Comparison of ENCODE assay signal across 10 cellular contexts in the genomic region with DNA sequence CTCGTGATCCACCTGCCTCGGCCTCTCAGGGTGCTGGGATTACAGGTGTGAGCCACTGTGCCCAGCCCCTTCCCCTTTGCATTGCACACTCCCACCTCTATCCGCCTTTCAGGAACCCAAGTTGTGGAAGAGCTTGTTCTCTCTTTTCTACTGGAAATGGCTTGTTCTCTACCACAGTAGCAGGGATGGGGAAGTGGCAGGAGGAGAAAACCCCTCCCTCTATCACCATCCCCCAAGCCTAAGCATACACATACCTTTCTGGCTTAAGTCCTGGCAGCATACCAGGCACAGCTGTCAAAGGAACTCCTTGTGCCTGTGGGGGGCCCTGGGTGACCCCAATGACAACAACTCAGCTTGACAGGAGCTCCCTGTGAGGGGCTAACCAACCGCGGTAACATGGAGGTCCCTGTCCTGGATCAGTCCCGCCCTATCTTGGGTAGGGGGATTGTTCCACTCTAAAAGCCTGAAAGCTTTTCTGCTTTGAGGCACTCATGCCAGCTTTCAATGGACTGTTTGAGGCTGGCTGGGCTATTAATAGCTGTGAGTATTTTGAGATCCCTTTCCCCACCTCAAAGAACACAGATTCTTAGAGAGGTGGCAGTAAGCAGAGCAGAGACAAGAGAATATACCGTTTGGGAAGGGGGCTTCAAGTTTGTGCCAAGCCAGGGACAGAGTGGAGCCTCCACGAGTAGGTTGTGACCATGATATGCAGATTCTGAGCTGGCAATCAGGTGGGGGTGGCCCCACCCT. TPM values are rescaled to one million over a fixed set of nuclear protein-coding genes. Genes with fewer than 3 reads are reported as not detected.
A peak's percentile ranks its signal among the peaks of the same experiment; 100 is the strongest.
DNase-seq lines count a peak whose midpoint lies in the region; ATAC-seq and TF ChIP-seq lines count a peak whose summit lies in the region.
"Had no signal": no experiment of that assay in that cellular context is flagged by ENCODE, and none has a peak within 500 bp of the region (broad histone marks: within the 10 kb centered on the region; RNA-seq: fewer than 3 reads in every experiment).

No MANE protein-coding gene starts in this region.

- CTCF ChIA-PET in activated CD4-positive, alpha-beta memory T cell treated with anti-CD3 and anti-CD28 coated beads for 36 hours (lab: Charles Lee) = no interaction called here

- H3K36me3 ChIP-seq in left ventricle myocardium inferior (peaks cover 48% of the 10 kb centered on the region), skeletal muscle tissue (ENCODE audit: control insufficient read depth in 3 of 3, insufficient read depth in 3 of 3, low read length in 3 of 3) (peaks cover 33 to 48% (median 46%) of the 10 kb centered on the region in 3 donors)

- H3K27ac Mint-ChIP-seq in T-helper 1 cell treated with Interleukin-12 subunit alpha and Interleukin-12 subunit beta and Interleukin-4 antibody, amounts not matched to agents 30 μg/mL and 1 μg/mL, for 36 hours = no peak overlapping the region
- no peak overlapping the region for H3K27ac Mint-ChIP-seq in activated CD4-positive, alpha-beta memory T cell treated with anti-CD3 and anti-CD28 coated beads for 36 hours

- H3K9me3 ChIP-seq in left ventricle myocardium inferior (replicated peaks) (no peaks in the 10 kb centered on the region), skeletal muscle tissue (ENCODE audit: control insufficient read depth in 3 of 3, low read length in 3 of 3) (no peaks in the 10 kb centered on the region)

- H3K4me3 ChIP-seq in left ventricle myocardium inferior (peak overlapping the region; percentile 83), skeletal muscle tissue (ENCODE audit: low read length in 3 of 3) (peak overlapping the region; percentile 60 to 88 (median 77))

- no peak for ATAC-seq in HG02852 (IDR thresholded peaks at IDR 0.05; ENCODE audit: unreplicated experiment)

- H3K27ac ChIP-seq in left ventricle myocardium inferior (replicated peaks) = peak overlapping the region; percentile 89
- peak overlapping the region; percentile 92 for H3K27ac ChIP-seq in skeletal muscle tissue (ENCODE audit: low read depth, low read length)

- DNase-seq in T-helper 1 cell = no peak
- no peak for DNase-seq in activated CD4-positive, alpha-beta memory T cell treated with anti-CD3 and anti-CD28 coated beads for 36 hours
- no peak for DNase-seq in left ventricle myocardium inferior
- DNase-seq in epidermal melanocyte (ENCODE audit: insufficient read length, low spot score) = no peak
- DNase-seq in NAMALWA (ENCODE audit: low spot score) = no peak
- DNase-seq: NCI-H226; stimulated activated CD4-positive, alpha-beta T cell treated with anti-CD3 and anti-CD28 coated beads, Interleukin-2, amount 100 ng/mL, for 24 hours had no signal

- peaks cover 44% of the 10 kb centered on the region for H3K4me1 Mint-ChIP-seq in T-helper 1 cell treated with Interleukin-12 subunit alpha and Interleukin-12 subunit beta and Interleukin-4 antibody, amounts not matched to agents 30 μg/mL and 1 μg/mL, for 36 hours (ENCODE audit: low read depth)
- peaks cover 62% of the 10 kb centered on the region for H3K4me1 Mint-ChIP-seq in activated CD4-positive, alpha-beta memory T cell treated with anti-CD3 and anti-CD28 coated beads for 36 hours (ENCODE audit: low read depth)

- peak overlapping the region; percentile 58 for H3K4me3 Mint-ChIP-seq in T-helper 1 cell treated with Interleukin-12 subunit alpha and Interleukin-12 subunit beta and Interleukin-4 antibody, amounts not matched to agents 30 μg/mL and 1 μg/mL, for 36 hours
- peak overlapping the region; percentile 24 for H3K4me3 Mint-ChIP-seq in activated CD4-positive, alpha-beta memory T cell treated with anti-CD3 and anti-CD28 coated beads for 36 hours

- no peak for TF ChIP-seq CTCF in left ventricle myocardium inferior (IDR thresholded peaks at IDR 0.05; ENCODE audit: borderline replicate concordance)

- H3K4me1 ChIP-seq in left ventricle myocardium inferior (peaks cover 70% of the 10 kb centered on the region), skeletal muscle tissue (ENCODE audit: control insufficient read depth in 3 of 3, insufficient read depth in 3 of 3, low read length in 3 of 3) (peaks cover 79 to 86% (median 79%) of the 10 kb centered on the region in 3 donors)

- H3K9ac ChIP-seq in skeletal muscle tissue (ENCODE audit: low read depth in 1 of 3, low read length in 3 of 3) = peak overlapping the region; percentile 69 to 89 (median 77)

- no peaks in the 10 kb centered on the region for H3K27me3 ChIP-seq in left ventricle myocardium inferior (ENCODE audit: low read depth)
- no peaks in the 10 kb centered on the region for H3K27me3 ChIP-seq in skeletal muscle tissue (ENCODE audit: control insufficient read depth in 3 of 3, insufficient read depth in 3 of 3, low read length in 3 of 3)

- POLR2A ChIA-PET in activated CD4-positive, alpha-beta memory T cell treated with anti-CD3 and anti-CD28 coated beads for 36 hours (lab: Charles Lee) = interaction anchor here (3.2 kb wide), 1 partner anchor 87 kb away, joined by 15 read pairs; a partner anchor contains a TSS

- peaks cover 35% of the 10 kb centered on the region for H3K36me3 Mint-ChIP-seq in T-helper 1 cell treated with Interleukin-12 subunit alpha and Interleukin-12 subunit beta and Interleukin-4 antibody, amounts not matched to agents 30 μg/mL and 1 μg/mL, for 36 hours (ENCODE audit: low read depth)
- H3K36me3 Mint-ChIP-seq in activated CD4-positive, alpha-beta memory T cell treated with anti-CD3 and anti-CD28 coated beads for 36 hours = peaks cover 30% of the 10 kb centered on the region

- no peaks in the 10 kb centered on the region for H3K9me3 Mint-ChIP-seq in T-helper 1 cell treated with Interleukin-12 subunit alpha and Interleukin-12 subunit beta and Interleukin-4 antibody, amounts not matched to agents 30 μg/mL and 1 μg/mL, for 36 hours
- no peaks in the 10 kb centered on the region for H3K9me3 Mint-ChIP-seq in activated CD4-positive, alpha-beta memory T cell treated with anti-CD3 and anti-CD28 coated beads for 36 hours

- no peaks in the 10 kb centered on the region for H3K27me3 Mint-ChIP-seq in T-helper 1 cell treated with Interleukin-12 subunit alpha and Interleukin-12 subunit beta and Interleukin-4 antibody, amounts not matched to agents 30 μg/mL and 1 μg/mL, for 36 hours (ENCODE audit: low read depth)
- no peaks in the 10 kb centered on the region for H3K27me3 Mint-ChIP-seq in activated CD4-positive, alpha-beta memory T cell treated with anti-CD3 and anti-CD28 coated beads for 36 hours

- intact Hi-C loops in activated CD4-positive, alpha-beta memory T cell treated with anti-CD3 and anti-CD28 coated beads for 36 hours (cut with micrococcal nuclease) = no loop called here
- intact Hi-C loops in left ventricle myocardium inferior (cut with micrococcal nuclease) = no loop called here

RNA-seq across cellular contexts. Expression of a gene that starts 2.3 kb away (rescaled TPM):
- total RNA-seq in activated CD4-positive, alpha-beta memory T cell treated with anti-CD3 and anti-CD28 coated beads for 36 hours = 10 to 100 TPM; 48.1 to 52.3 TPM
- total RNA-seq in left ventricle myocardium inferior (108 TPM), skeletal muscle tissue (267 TPM)

RNA-seq across cellular contexts. Expression of a gene that starts 2.6 kb away (rescaled TPM):
- 10 to 100 TPM; 90.2 to 94.4 TPM for total RNA-seq in activated CD4-positive, alpha-beta memory T cell treated with anti-CD3 and anti-CD28 coated beads for 36 hours
- total RNA-seq in left ventricle myocardium inferior = 32.6 TPM
- total RNA-seq in skeletal muscle tissue = 29.7 TPM

RNA-seq across cellular contexts. Expression of a gene that starts 5.1 kb away (rescaled TPM):
- 10 to 100 TPM; 54.0 to 55.6 TPM for total RNA-seq in activated CD4-positive, alpha-beta memory T cell treated with anti-CD3 and anti-CD28 coated beads for 36 hours
- total RNA-seq in left ventricle myocardium inferior (24.8 TPM), skeletal muscle tissue (40.7 TPM)

RNA-seq across cellular contexts. Expression of a gene that starts 32.0 kb away (rescaled TPM):
- total RNA-seq in activated CD4-positive, alpha-beta memory T cell treated with anti-CD3 and anti-CD28 coated beads for 36 hours = 10 to 100 TPM; 59.1 to 60.2 TPM
- total RNA-seq in left ventricle myocardium inferior (32.7 TPM), skeletal muscle tissue (31.3 TPM)

RNA-seq across cellular contexts. Expression of a gene that starts 37.3 kb away (rescaled TPM):
- 10 to 100 TPM; 23.2 to 23.8 TPM for total RNA-seq in activated CD4-positive, alpha-beta memory T cell treated with anti-CD3 and anti-CD28 coated beads for 36 hours
- 7.0 TPM for total RNA-seq in left ventricle myocardium inferior
- total RNA-seq in skeletal muscle tissue = 27.1 TPM
